Comparison of ENCODE assay signal across 8 cellular contexts in genomic region chr7:134315679-134316538, GRCh38. TPM values are rescaled to one million over a fixed set of nuclear protein-coding genes. Genes with fewer than 3 reads are reported as not detected.
DNase-seq lines count a peak whose midpoint lies in the region; ATAC-seq and TF ChIP-seq lines count a peak whose summit lies in the region.

No MANE protein-coding gene starts in this region.

- WGBS in liver = 14% methylated on average over 20 of the region's 20 CpGs

- peak overlapping the region; percentile 92 for H3K4me3 ChIP-seq in NB4 (ENCODE audit: low read depth, low read length)
- H3K4me3 ChIP-seq in liver (ENCODE audit: low read depth in 1 of 3, low read length in 3 of 3) = peak overlapping the region; percentile 87 to 98 (median 90)
- peak overlapping the region; percentile 96 for H3K4me3 ChIP-seq in thoracic aorta

- H3K9me3 Mint-ChIP-seq in stimulated activated naive CD8-positive, alpha-beta T cell treated with anti-CD3 and anti-CD28 coated beads, Interleukin-15, Interleukin-2, amounts not matched to agents 100 ng/mL and 50 ng/mL, for 24 hours = no peaks in the 10 kb centered on the region

- peak; percentile 2 to 48 for TF ChIP-seq RAD21 in liver (IDR thresholded peaks at IDR 0.05)

- H3K9me3 ChIP-seq in liver (ENCODE audit: control insufficient read depth in 4 of 4, low read length in 3 of 4) (no peaks in the 10 kb centered on the region), thoracic aorta (no peaks in the 10 kb centered on the region)

- H3K4me3 Mint-ChIP-seq in stimulated activated naive CD8-positive, alpha-beta T cell treated with anti-CD3 and anti-CD28 coated beads, Interleukin-15, Interleukin-2, amounts not matched to agents 100 ng/mL and 50 ng/mL, for 24 hours = peak overlapping the region; percentile 89

- no peak for ATAC-seq in stimulated activated naive CD8-positive, alpha-beta T cell treated with anti-CD3 and anti-CD28 coated beads, Interleukin-15, Interleukin-2, amounts not matched to agents 100 U/mL and 50 U/mL, for 24 hours
- no peak for ATAC-seq in thoracic aorta (ENCODE audit: insufficient number of reproducible peaks, low FRiP score, low read depth)

- H3K4me1 ChIP-seq in liver (ENCODE audit: control insufficient read depth in 4 of 4, insufficient read depth in 4 of 4, low read length in 3 of 4) = peaks cover 0 to 23% (median 8%) of the 10 kb centered on the region in 4 donors
- peaks cover 0 to 9% of the 10 kb centered on the region in 2 donors for H3K4me1 ChIP-seq in thoracic aorta (ENCODE audit: control insufficient read depth in 1 of 2, low read depth in 2 of 2)

- no peak for DNase-seq in stimulated activated naive CD8-positive, alpha-beta T cell treated with anti-CD3 and anti-CD28 coated beads, Interleukin-15, Interleukin-2, amounts not matched to agents 100 U/mL and 50 U/mL, for 24 hours
- DNase-seq in NB4 (ENCODE audit: low read depth) = no peak
- DNase-seq in caudate nucleus (lab: John Stamatoyannopoulos, UW) = peak in 9 of 61 donors; percentile 23 to 64 (median 50)
- DNase-seq in thoracic aorta (ENCODE audit: low spot score) = no peak
- no peak for DNase-seq in KBM-7
- DNase-seq in stimulated activated CD4-positive, alpha-beta T cell treated with anti-CD3 and anti-CD28 coated beads, Interleukin-2, amount 100 ng/mL, for 24 hours = no peak

- in situ Hi-C loops in KBM-7 (cut with MboI; ENCODE audit: low pct_unique_long_range_greater_than_20kb, low sequenced_read_pairs) = no loop called here

- peak overlapping the region; percentile 52 for H3K27ac ChIP-seq in caudate nucleus (ENCODE audit: low read depth, low read length)
- H3K27ac ChIP-seq in liver (ENCODE audit: low read depth in 1 of 2, low read length in 2 of 2) = peak overlapping the region; percentile 94
- H3K27ac ChIP-seq in thoracic aorta = peak overlapping the region; percentile 44 to 46

- H3K4me1 Mint-ChIP-seq in stimulated activated naive CD8-positive, alpha-beta T cell treated with anti-CD3 and anti-CD28 coated beads, Interleukin-15, Interleukin-2, amounts not matched to agents 100 ng/mL and 50 ng/mL, for 24 hours (ENCODE audit: low read depth) = peaks cover 21% of the 10 kb centered on the region

- H3K27me3 ChIP-seq in liver (ENCODE audit: control insufficient read depth in 4 of 4, insufficient read depth in 4 of 4, low read length in 3 of 4) = no peaks in the 10 kb centered on the region
- no peaks in the 10 kb centered on the region for H3K27me3 ChIP-seq in thoracic aorta (replicated peaks; ENCODE audit: insufficient read depth)

- no peaks in the 10 kb centered on the region for H3K27me3 Mint-ChIP-seq in stimulated activated naive CD8-positive, alpha-beta T cell treated with anti-CD3 and anti-CD28 coated beads, Interleukin-15, Interleukin-2, amounts not matched to agents 100 ng/mL and 50 ng/mL, for 24 hours

- H3K36me3 ChIP-seq in liver (ENCODE audit: control insufficient read depth in 4 of 4, insufficient read depth in 3 of 4, low read depth in 1 of 4, low read length in 3 of 4) (no peaks in the 10 kb centered on the region), thoracic aorta (no peaks in the 10 kb centered on the region)

- H3K27ac Mint-ChIP-seq in stimulated activated naive CD8-positive, alpha-beta T cell treated with anti-CD3 and anti-CD28 coated beads, Interleukin-15, Interleukin-2, amounts not matched to agents 100 ng/mL and 50 ng/mL, for 24 hours = peak overlapping the region; percentile 72

- H3K9ac ChIP-seq in liver (ENCODE audit: low read depth in 1 of 2, low read length in 2 of 2) = peak overlapping the region; percentile 66 to 96

- peaks cover 4% of the 10 kb centered on the region for H3K36me3 Mint-ChIP-seq in stimulated activated naive CD8-positive, alpha-beta T cell treated with anti-CD3 and anti-CD28 coated beads, Interleukin-15, Interleukin-2, amounts not matched to agents 100 ng/mL and 50 ng/mL, for 24 hours (ENCODE audit: low read depth)

- TF ChIP-seq CTCF in NB4 (IDR thresholded peaks at IDR 0.05; ENCODE audit: low read depth, low read length) = no peak
- TF ChIP-seq CTCF in liver (IDR thresholded peaks at IDR 0.05; ENCODE audit: low read depth, low read length, missing input control) = no peak
- no peak for TF ChIP-seq CTCF in thoracic aorta (IDR thresholded peaks at IDR 0.05)

- TF ChIP-seq POLR2A in NB4 (IDR thresholded peaks at IDR 0.05; ENCODE audit: extremely low read depth, insufficient read length) = no peak

TF ChIP-seq in liver, 16 proteins besides CTCF, POLR2A, EP300 and RAD21:
- no peak for TF ChIP-seq MAX (IDR thresholded peaks at IDR 0.05)
- TF ChIP-seq TAF1 (conservative IDR thresholded peaks at IDR 0.05) = peak; percentile 19
- no peak for TF ChIP-seq GABPA (IDR thresholded peaks at IDR 0.05 in 1 of 2, conservative IDR thresholded peaks at IDR 0.05 in 1 of 2)
- peak; percentile 50 for TF ChIP-seq SP1 (IDR thresholded peaks at IDR 0.05)
- TF ChIP-seq ZBTB33 (IDR thresholded peaks at IDR 0.05) = no peak
- TF ChIP-seq HNF4G (IDR thresholded peaks at IDR 0.05) = peak; percentile 49
- TF ChIP-seq NR2F2 (IDR thresholded peaks at IDR 0.05) = no peak
- peak; percentile 66 to 82 for TF ChIP-seq RXRA (IDR thresholded peaks at IDR 0.05)
- TF ChIP-seq JUND (IDR thresholded peaks at IDR 0.05) = peak in 1 of 2 donors; percentile 26
- peak; percentile 69 to 82 for TF ChIP-seq HNF4A (conservative IDR thresholded peaks at IDR 0.05)
- peak; percentile 36 for TF ChIP-seq YY1 (IDR thresholded peaks at IDR 0.05)
- TF ChIP-seq EGR1 (IDR thresholded peaks at IDR 0.05; ENCODE audit: low read depth in 2 of 2) = no peak

RNA-seq across cellular contexts. Expression of gene SLC35B4, which starts 0.8 kb away (rescaled TPM):
- total RNA-seq in liver (10 to 100 TPM in 1 of 2 donors, 1 to 10 TPM in 1; 5.9 to 11.9 TPM), thoracic aorta (10 to 100 TPM; 12.6 to 18.1 TPM)
- 10 to 100 TPM in 1 of 2 donors, 1 to 10 TPM in 1; 5.7 to 17.7 TPM for polyA plus RNA-seq in liver
